27 cellular contexts compared by ENCODE assay signal in the genomic region with DNA sequence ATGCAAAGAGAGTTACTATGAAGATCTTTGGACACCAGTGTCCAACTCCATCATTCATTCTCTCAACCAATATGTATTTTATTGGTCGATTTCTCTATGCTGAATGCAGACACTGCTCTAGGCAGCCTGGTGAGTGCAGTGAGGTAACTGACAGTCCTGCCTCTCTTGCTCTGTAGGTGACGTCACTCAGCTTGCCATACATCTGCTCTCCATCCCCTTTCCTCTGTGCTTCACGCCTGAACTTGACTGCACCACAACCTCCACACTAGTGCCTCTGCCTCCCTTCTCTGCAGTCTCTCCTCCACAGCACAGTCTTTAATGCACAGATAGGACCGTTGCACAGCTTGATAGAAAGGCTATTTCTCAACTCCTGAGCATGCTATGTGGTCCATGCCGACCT.
"Had no signal": no experiment of that assay in that cellular context is flagged by ENCODE, and none has a peak within 500 bp of the region (broad histone marks: within the 10 kb centered on the region; RNA-seq: fewer than 3 reads in every experiment).

No MANE protein-coding gene starts in this region.

- H3K9me3 ChIP-seq: breast epithelium, gastrocnemius medialis, left ventricle myocardium inferior, mucosa of descending colon, pancreas, prostate gland, testis, transverse colon, uterus had no signal

- DNase-seq: activated CD4-positive, alpha-beta T cell treated with anti-CD3 and anti-CD28 coated beads for 1 hour; activated CD4-positive, alpha-beta T cell treated with anti-CD3 and anti-CD28 coated beads, Interleukin-2, amount 10 ng/mL, durations not matched to agents 7 days and 5 days; activated CD8-positive, alpha-beta T cell treated with anti-CD3 and anti-CD28 coated beads for 36 hours; activated T-cell treated with anti-CD3 and anti-CD28 coated beads, Interleukin-2, amount 50 U/mL, for 4 hours; dermis blood vessel endothelial cell; effector CD4-positive, alpha-beta T cell; gastrocnemius medialis; glutamatergic neuron; islet precursor cell; left ventricle myocardium inferior; mucosa of descending colon; nucleus accumbens; pancreas; retina; stimulated activated CD4-positive, alpha-beta T cell treated with anti-CD3 and anti-CD28 coated beads, Interleukin-1b, Interleukin-23, amount 100 ng/mL, for 48 hours; stimulated activated CD4-positive, alpha-beta T cell treated with anti-CD3 and anti-CD28 coated beads, Interleukin-4, amount 100 ng/mL, for 4 hours; stimulated activated CD8-positive, alpha-beta memory T cell treated with anti-CD3 and anti-CD28 coated beads, Interleukin-4, amount 100 ng/mL, for 48 hours; stimulated activated naive B cell treated with anti-CD40 and anti-IgM and Interleukin-4, amounts not matched to agents 10 μg/mL and 1 μg/mL and 100 μg/mL, for 72 hours; T-helper 17 cell; testis; transverse colon; uterus had no signal

- H3K4me1 ChIP-seq: breast epithelium, gastrocnemius medialis, pancreas, prostate gland, transverse colon, uterus had no signal

- H3K36me3 ChIP-seq: breast epithelium, gastrocnemius medialis, left ventricle myocardium inferior, pancreas, prostate gland, transverse colon, uterus had no signal

- H3K27me3 ChIP-seq: breast epithelium, gastrocnemius medialis, pancreas, testis, transverse colon, uterus had no signal

- H3K27ac ChIP-seq: breast epithelium, epithelial cell of prostate, gastrocnemius medialis, left ventricle myocardium inferior, pancreas, prostate gland, testis, transverse colon, uterus had no signal

- H3K4me2 ChIP-seq: smooth muscle cell had no signal

- H3K4me3 ChIP-seq: breast epithelium, gastrocnemius medialis, left ventricle myocardium inferior, lung, mucosa of descending colon, pancreas, prostate gland, smooth muscle cell, testis, transverse colon, uterus had no signal
